Comparison of ENCODE assay signal across 11 cellular contexts in genomic region chr6:11392778-11393507, GRCh38.
DNase-seq lines count a peak whose midpoint lies in the region; ATAC-seq and TF ChIP-seq lines count a peak whose summit lies in the region.
"Had no signal": no experiment of that assay in that cellular context is flagged by ENCODE, and none has a peak within 500 bp of the region (broad histone marks: within the 10 kb centered on the region; RNA-seq: fewer than 3 reads in every experiment).

No MANE protein-coding gene starts in this region.

- H3K9me3 ChIP-seq in A673 (ENCODE audit: low read depth, low read length, poor library complexity, severe bottlenecking), result no peaks in the 10 kb centered on the region

- BruUV-seq in A673 (replicated peaks; lab: Mats Ljungman, UMichigan), result no TSS peak

- no peak overlapping the region for H3K4me3 ChIP-seq in A673 (ENCODE audit: low read depth, low read length, poor library complexity, severe bottlenecking)

- CTCF ChIA-PET in A673 (lab: Charles Lee) (no interaction called here), WTC11 (lab: Charles Lee) (no interaction called here)

- no peaks in the 10 kb centered on the region for H3K36me3 Mint-ChIP-seq in WTC11
- H3K36me3 Mint-ChIP-seq: CD4-positive, CD25-positive, alpha-beta regulatory T cell had no signal

- no peaks in the 10 kb centered on the region for H3K4me1 Mint-ChIP-seq in WTC11

- no peak overlapping the region for H3K4me3 Mint-ChIP-seq in WTC11
- H3K4me3 Mint-ChIP-seq: activated CD4-positive, alpha-beta T cell treated with anti-CD3 and anti-CD28 coated beads, Interleukin-2, amount 10 ng/mL, durations not matched to agents 24 days and 14 days; CD4-positive, CD25-positive, alpha-beta regulatory T cell had no signal

- POLR2A ChIA-PET in A673 (lab: Charles Lee; ENCODE audit: low non-redundant PET), result no interaction called here
- POLR2A ChIA-PET in WTC11 (lab: Charles Lee), result no interaction called here

- H3K36me3 ChIP-seq in A673 (ENCODE audit: insufficient read depth, low read length, poor library complexity, severe bottlenecking), result no peaks in the 10 kb centered on the region

- H3K27me3 ChIP-seq in A673 (replicated peaks; ENCODE audit: insufficient read depth, low read depth, low read length, poor library complexity), result no peaks in the 10 kb centered on the region

- ATAC-seq in WTC11, result no peak
- no peak for ATAC-seq in HG03196 (IDR thresholded peaks at IDR 0.05; ENCODE audit: unreplicated experiment)
- no peak for ATAC-seq in stimulated activated naive CD8-positive, alpha-beta T cell treated with anti-CD3 and anti-CD28 coated beads, Interleukin-15, Interleukin-2, amounts not matched to agents 100 U/mL and 50 U/mL, for 24 hours

- H3K27me3 Mint-ChIP-seq in WTC11 (ENCODE audit: low read depth), result no peaks in the 10 kb centered on the region

- no peak for TF ChIP-seq CTCF in A673 (conservative IDR thresholded peaks at IDR 0.05; ENCODE audit: low read depth, low read length)
- TF ChIP-seq CTCF in WTC11 (IDR thresholded peaks at IDR 0.05), result no peak

- DNase-seq in A673 (ENCODE audit: low spot score) (peak; percentile 40), Kasumi-1 (lab: John Stamatoyannopoulos, UW) (peak; percentile 54 to 59), WTC11 (ENCODE audit: low spot score) (no peak), medulla oblongata (ENCODE audit: extremely low spot score) (peak; percentile 31), NCI-H1930 (lab: John Stamatoyannopoulos, UW) (no peak), ecto neural progenitor cell (ENCODE audit: low spot score) (no peak)
- DNase-seq in stimulated activated naive CD8-positive, alpha-beta T cell treated with anti-CD3 and anti-CD28 coated beads, Interleukin-15, Interleukin-2, amounts not matched to agents 100 U/mL and 50 U/mL, for 24 hours, result no peak
- DNase-seq: activated CD4-positive, alpha-beta T cell treated with anti-CD3 and anti-CD28 coated beads, Interleukin-2, amount 10 ng/mL, durations not matched to agents 24 days and 14 days; CD4-positive, CD25-positive, alpha-beta regulatory T cell; NCI-H2171 treated with DMSO at 0.1 percent for 48 hours had no signal

- intact Hi-C loops in A673 (cut with micrococcal nuclease; ENCODE audit: unreplicated experiment), result no loop called here

- peaks cover 10% of the 10 kb centered on the region for H3K4me1 ChIP-seq in A673 (ENCODE audit: insufficient read depth, low read length, poor library complexity, severe bottlenecking)

- no peak overlapping the region for H3K27ac Mint-ChIP-seq in WTC11
- H3K27ac Mint-ChIP-seq: activated CD4-positive, alpha-beta T cell treated with anti-CD3 and anti-CD28 coated beads, Interleukin-2, amount 10 ng/mL, durations not matched to agents 24 days and 14 days; CD4-positive, CD25-positive, alpha-beta regulatory T cell had no signal

- H3K9me3 Mint-ChIP-seq in WTC11, result peaks cover 11% of the 10 kb centered on the region; the same call in 1 of the 2 replicates

- no peak overlapping the region for H3K27ac ChIP-seq in A673 (ENCODE audit: low read depth, low read length, poor library complexity, severe bottlenecking)

TF ChIP-seq in WTC11, 78 proteins besides CTCF, POLR2A, EP300 and RAD21:
- no peak for TF ChIP-seq CDX4 (CRISPR knock-in tag; IDR thresholded peaks at IDR 0.05; ENCODE audit: borderline replicate concordance)
- no peak for TF ChIP-seq MLX (CRISPR knock-in tag; IDR thresholded peaks at IDR 0.05)
- no peak for TF ChIP-seq PRDM15 (CRISPR knock-in tag; IDR thresholded peaks at IDR 0.05)
- TF ChIP-seq GABPB1 (CRISPR knock-in tag; IDR thresholded peaks at IDR 0.05), result peak; percentile 100
- TF ChIP-seq ZNF416 (CRISPR knock-in tag; IDR thresholded peaks at IDR 0.05), result no peak
- TF ChIP-seq ZNF532 (CRISPR knock-in tag; IDR thresholded peaks at IDR 0.05; ENCODE audit: borderline replicate concordance), result no peak

Comparison
In these comparisons a context has a peak if more than half of its experiments do, and no peak if none do; other contexts are left out.
1. DNase-seq: peak in A673 (single experiment), Kasumi-1 (2 of 2) and medulla oblongata (single experiment); none in WTC11 (single experiment), NCI-H1930 (0 of 2), stimulated activated naive CD8-positive, alpha-beta T cell treated with anti-CD3 and anti-CD28 coated beads, Interleukin-15, Interleukin-2, amounts not matched to agents 100 U/mL and 50 U/mL, for 24 hours (single experiment) and ecto neural progenitor cell (single experiment).